In the genomic region with DNA sequence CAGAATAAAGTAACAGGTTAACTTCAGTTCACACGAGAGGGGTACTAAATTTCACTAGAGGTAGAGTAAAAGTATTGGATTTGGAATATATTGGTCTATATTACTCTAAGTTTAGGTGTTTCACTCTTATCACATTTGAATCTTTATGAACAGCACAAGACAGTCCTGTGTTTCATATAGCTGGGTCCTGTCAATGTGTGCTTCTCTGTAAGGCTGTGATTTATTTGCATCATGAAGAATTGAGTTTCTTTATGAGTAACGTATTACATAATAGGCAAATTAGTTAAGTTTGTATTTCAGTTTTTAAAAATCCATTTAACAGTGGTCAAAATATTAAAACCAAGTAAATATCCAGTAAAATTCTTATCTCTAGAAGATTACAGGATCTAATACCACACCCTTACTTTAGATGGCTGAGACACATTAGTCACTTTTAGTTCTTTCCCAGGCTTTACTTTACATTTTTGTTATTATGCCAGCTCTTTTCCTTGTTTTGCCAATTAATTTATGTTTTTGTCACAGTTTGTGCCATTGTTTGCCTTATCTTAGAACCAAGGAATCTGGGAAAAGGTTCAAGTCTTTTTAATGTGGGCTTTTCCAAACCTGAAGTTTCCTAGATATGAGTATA, we compare ENCODE assay signal across 15 cellular contexts. TPM values are rescaled to one million over a fixed set of nuclear protein-coding genes. Genes with fewer than 3 reads are reported as not detected.
DNase-seq lines count a peak whose midpoint lies in the region; ATAC-seq, FAIRE-seq and TF ChIP-seq lines count a peak whose summit lies in the region.
"Had no signal": no experiment of that assay in that cellular context is flagged by ENCODE, and none has a peak within 500 bp of the region (broad histone marks: within the 10 kb centered on the region; RNA-seq: fewer than 3 reads in every experiment).

No MANE protein-coding gene starts in this region.

- in situ Hi-C loops in GM12878 (cut with MboI) = no loop called here

- TF ChIP-seq EP300 in GM12878 (IDR thresholded peaks at IDR 0.05; ENCODE audit: borderline replicate concordance in 1 of 2, control insufficient read depth in 1 of 2, low read depth in 2 of 2, low read length in 2 of 2) = no peak

- no peak overlapping the region for H2AFZ ChIP-seq in GM12878 (ENCODE audit: control insufficient read depth, low read depth, low read length)

- H3K4me3 ChIP-seq in GM12878 = no peak overlapping the region
- H3K4me3 ChIP-seq in skeletal muscle satellite cell (ENCODE audit: low read length) = no peak overlapping the region
- H3K4me3 ChIP-seq in spleen = no peak overlapping the region
- H3K4me3 ChIP-seq in adrenal gland = no peak overlapping the region
- H3K4me3 ChIP-seq: BLaER1 treated with 17β-estradiol and CSF1 and Interleukin-3, amounts not matched to agents 10 nM and 100 nM had no signal

- SMC1A ChIA-PET in GM12878 (lab: Charles Lee; ENCODE audit: uncharacterized antibody, unreplicated experiment) = interaction anchor here (1.1 to 1.8 kb wide), 2 partner anchors 13 to 106 kb away, joined by 3 to 5 read pairs; no protein-coding TSS in a partner anchor

- CTCF ChIA-PET in GM12878 (lab: Yijun Ruan, JAX) = interaction anchor here (1.3 kb wide), 1 partner anchor 24 kb away, joined by 3 read pairs; no protein-coding TSS in a partner anchor

- BruUV-seq in GM12878 (replicated peaks; lab: Mats Ljungman, UMichigan) = no TSS peak

- intact Hi-C loops in GM12878 (cut with micrococcal nuclease; ENCODE audit: unreplicated experiment) (no loop called here), spleen (cut with DNase I; ENCODE audit: low total_unique reads) (no loop called here), adrenal gland (cut with DNase I) (no loop called here)

- H3K4me1 ChIP-seq in GM12878 (ENCODE audit: control insufficient read depth, insufficient read depth, low read length) (no peaks in the 10 kb centered on the region), skeletal muscle satellite cell (ENCODE audit: control insufficient read depth, insufficient read depth, low read length) (peaks cover 46% of the 10 kb centered on the region), spleen (no peaks in the 10 kb centered on the region), adrenal gland (replicated peaks in 1 of 2) (no peaks in the 10 kb centered on the region)
- H3K4me1 ChIP-seq: BLaER1 treated with 17β-estradiol and CSF1 and Interleukin-3, amounts not matched to agents 10 nM and 100 nM had no signal

- H3K27me3 ChIP-seq in GM12878 (replicated peaks in 1 of 2; ENCODE audit: control insufficient read depth in 2 of 2, insufficient read depth in 2 of 2, low read length in 1 of 2) (no peaks in the 10 kb centered on the region), skeletal muscle satellite cell (ENCODE audit: control insufficient read depth, insufficient read depth, low read length) (no peaks in the 10 kb centered on the region), spleen (replicated peaks in 1 of 7) (no peaks in the 10 kb centered on the region), adrenal gland (no peaks in the 10 kb centered on the region)
- H3K27me3 ChIP-seq: BLaER1 treated with 17β-estradiol and CSF1 and Interleukin-3, amounts not matched to agents 10 nM and 100 nM had no signal

- TF ChIP-seq CTCF in GM12878 (IDR thresholded peaks at IDR 0.05 in 2 of 3, conservative IDR thresholded peaks at IDR 0.05 in 1 of 3; ENCODE audit: control insufficient read depth in 2 of 3, extremely low read depth in 1 of 3, insufficient read depth in 1 of 3, low read depth in 3 of 3, low read length in 3 of 3) = no peak
- TF ChIP-seq CTCF in spleen (IDR thresholded peaks at IDR 0.05 in 8 of 11, conservative IDR thresholded peaks at IDR 0.05 in 3 of 11) = no peak
- no peak for TF ChIP-seq CTCF in adrenal gland (IDR thresholded peaks at IDR 0.05)

- FAIRE-seq in GM12878 (lab: Jason Lieb, UNC) = no peak
- FAIRE-seq: urothelium cell line had no signal

- H3K79me2 ChIP-seq in GM12878 (ENCODE audit: control insufficient read depth, insufficient read depth, low read length) = no peaks in the 10 kb centered on the region

- H3K9ac ChIP-seq in GM12878 (ENCODE audit: control insufficient read depth, insufficient read depth, low read length) = no peak overlapping the region
- H3K9ac ChIP-seq in skeletal muscle satellite cell (ENCODE audit: low read depth, low read length) = no peak overlapping the region
- H3K9ac ChIP-seq: BLaER1 treated with 17β-estradiol and CSF1 and Interleukin-3, amounts not matched to agents 10 nM and 100 nM had no signal

- DNase-seq in GM12878 (ENCODE audit: low read depth, low spot score) (no peak), nucleus accumbens (lab: John Stamatoyannopoulos, UW) (no peak), spleen (no peak), adrenal gland (no peak)
- DNase-seq: activated CD4-positive, CD25-positive, alpha-beta regulatory T cell; activated naive CD4-positive, alpha-beta T cell treated with anti-CD3 and anti-CD28 coated beads, Interleukin-2, amount 50 U/mL, for 16 hours; H7; NCI-H1092 treated with DMSO at 0.1 percent for 48 hours; stimulated activated CD4-positive, alpha-beta T cell treated with anti-CD3 and anti-CD28 coated beads, Interleukin-2, amount 100 ng/mL, for 48 hours had no signal

- RAD21 ChIA-PET in GM12878 (lab: Charles Lee; ENCODE audit: unreplicated experiment) = no interaction called here

- H3K9me3 ChIP-seq in GM12878 (replicated peaks; ENCODE audit: control insufficient read depth, insufficient read depth, low read length) (no peaks in the 10 kb centered on the region), skeletal muscle satellite cell (replicated peaks; ENCODE audit: low read length) (no peaks in the 10 kb centered on the region), spleen (no peaks in the 10 kb centered on the region), adrenal gland (replicated peaks in 1 of 3) (no peaks in the 10 kb centered on the region)
- H3K9me3 ChIP-seq: BLaER1 treated with 17β-estradiol and CSF1 and Interleukin-3, amounts not matched to agents 10 nM and 100 nM had no signal

- H4K20me1 ChIP-seq in GM12878 (ENCODE audit: control insufficient read depth, insufficient read depth) = no peaks in the 10 kb centered on the region
- H4K20me1 ChIP-seq: BLaER1 treated with 17β-estradiol and CSF1 and Interleukin-3, amounts not matched to agents 10 nM and 100 nM had no signal

- H3K4me2 ChIP-seq in GM12878 (ENCODE audit: control insufficient read depth, insufficient read depth) = no peak overlapping the region
- H3K4me2 ChIP-seq in skeletal muscle satellite cell (ENCODE audit: low read length) = peak overlapping the region; percentile 11
- H3K4me2 ChIP-seq: BLaER1 treated with 17β-estradiol and CSF1 and Interleukin-3, amounts not matched to agents 10 nM and 100 nM had no signal

- TF ChIP-seq RAD21 in GM12878 (IDR thresholded peaks at IDR 0.05; ENCODE audit: insufficient read depth, low read depth, low read length) = no peak

- peak; percentile 50 for ATAC-seq in GM19395 (IDR thresholded peaks at IDR 0.05; ENCODE audit: unreplicated experiment)
- peak; percentile 79 for ATAC-seq in HG03342 (IDR thresholded peaks at IDR 0.05; ENCODE audit: unreplicated experiment)
- no peak for ATAC-seq in GM12878
- ATAC-seq in GM21515 (IDR thresholded peaks at IDR 0.05; ENCODE audit: unreplicated experiment) = no peak

- POLR2A ChIA-PET in GM12878 (lab: Charles Lee) = no interaction called here

- H3K27ac ChIP-seq in GM12878 (ENCODE audit: control insufficient read depth, insufficient read depth) = no peak overlapping the region
- H3K27ac ChIP-seq in spleen = no peak overlapping the region
- no peak overlapping the region for H3K27ac ChIP-seq in adrenal gland
- H3K27ac ChIP-seq: BLaER1 treated with 17β-estradiol and CSF1 and Interleukin-3, amounts not matched to agents 10 nM and 100 nM had no signal

- no peaks in the 10 kb centered on the region for H3K36me3 ChIP-seq in GM12878 (ENCODE audit: control insufficient read depth in 2 of 2, insufficient read depth in 2 of 2, low read length in 1 of 2)
- peaks cover 70% of the 10 kb centered on the region for H3K36me3 ChIP-seq in skeletal muscle satellite cell (ENCODE audit: insufficient read depth, low read length)
- peaks cover 0 to 17% (median 0%) of the 10 kb centered on the region in 6 donors for H3K36me3 ChIP-seq in spleen
- H3K36me3 ChIP-seq in adrenal gland (replicated peaks in 1 of 2) = peaks cover 0 to 13% of the 10 kb centered on the region in 2 donors

- TF ChIP-seq POLR2A in GM12878 (IDR thresholded peaks at IDR 0.05; ENCODE audit: low read depth, low read length) (no peak), spleen (IDR thresholded peaks at IDR 0.05) (no peak), adrenal gland (IDR thresholded peaks at IDR 0.05) (no peak)

- WGBS in GM12878 (ENCODE audit: insufficient coverage, insufficient replicate concordance, low lambda C conversion rate, missing lambda C conversion rate) = 97% methylated on average over 2 of the region's 2 CpGs
- 81 to 92% (median 88%) methylated on average over 2 of the region's 2 CpGs for WGBS in spleen, 5 donors
- 70 to 82% (median 76%) methylated on average over 2 of the region's 2 CpGs for WGBS in adrenal gland, 4 donors

TF ChIP-seq in GM12878, 131 proteins besides CTCF, POLR2A, EP300 and RAD21:
- TF ChIP-seq SUZ12 (IDR thresholded peaks at IDR 0.05; ENCODE audit: unreplicated experiment) = no peak
- peak; percentile 56 for TF ChIP-seq JUNB (IDR thresholded peaks at IDR 0.05)
- no peak for TF ChIP-seq KAT2A (conservative IDR thresholded peaks at IDR 0.05; ENCODE audit: control insufficient read depth, low read depth, low read length)

RNA-seq across cellular contexts. Expression of gene NUDT6, which starts 32.1 kb away (rescaled TPM):
- total RNA-seq in GM12878 (2013; cell fraction: nucleolus; rRNA removed) = 4.7 and 5.3 TPM in 2 replicates
- total RNA-seq in GM12878 (2014; rRNA removed) (8.6 and 13.2 TPM in 2 replicates), GM12878 (2014; rRNA removed; fragmentation: Illumina TruSeq; extraction: Trizol) (7.7 and 8.1 TPM in 2 replicates), GM12878 (2021) (5.6 and 7.7 TPM in 2 replicates), spleen (1 to 10 TPM; 1.4 to 9.1 (median 4.7) TPM), adrenal gland (10 to 100 TPM in 5 of 8 donors, 1 to 10 TPM in 3; 6.4 to 31.1 (median 11.3) TPM)
- polyA plus RNA-seq in GM12878 (2011; ENCODE audit: low read depth) = 2.5 TPM
- polyA plus RNA-seq in GM12878 (2011; rRNA removed) (5.0 and 6.7 TPM in 2 replicates), GM12878 (2014; fragmentation: Illumina TruSeq; extraction: Trizol) (5.9 and 9.7 TPM in 2 replicates), GM12878 (2014; fragmentation: Nextera tagmentation; extraction: Ambion mirVana) (1 to 10 TPM; 3.9 to 5.5 TPM), GM12878 (2014; rRNA removed) (7.5 and 9.6 TPM in 2 replicates), GM12878 (2016; fragmentation: Nextera tagmentation; extraction: Ambion mirVana) (10 to 100 TPM; 11.4 to 12.4 TPM), spleen (10 to 100 TPM in 2 of 3 donors, 1 to 10 TPM in 1; 5.5 to 12.5 (median 10.1) TPM), adrenal gland (10 to 100 TPM; 16.4 to 19.6 (median 18.8) TPM)
- polyA plus RNA-seq in GM12878 (2011; cell fraction: cytosol; rRNA removed) = 2.3 and 3.3 TPM in 2 replicates
- polyA plus RNA-seq in GM12878 (2011; cell fraction: nucleus; rRNA removed) = 2.3 and 2.8 TPM in 2 replicates
- 3.3 and 5.7 TPM in 2 replicates for polyA plus RNA-seq in GM12878 (2012)
- polyA minus RNA-seq in GM12878 (2011; rRNA and poly(A)+ RNA removed) = 1.5 and 2.1 TPM in 2 replicates
- 1.3 and 2.3 TPM in 2 replicates for polyA minus RNA-seq in GM12878 (2011; cell fraction: cytosol; rRNA and poly(A)+ RNA removed)
- polyA minus RNA-seq in GM12878 (2011; cell fraction: nucleus; rRNA and poly(A)+ RNA removed) = 2.3 and 3.2 TPM in 2 replicates
- total RNA-seq in skeletal muscle satellite cell (2012; rRNA removed) = 9.2 and 12.7 TPM in 2 replicates

Comparison
In these comparisons a context has a peak if more than half of its experiments do, and no peak if none do; other contexts are left out.
1. ATAC-seq: peak in GM19395 (single experiment) and HG03342 (single experiment); none in GM12878 (single experiment) and GM21515 (single experiment).